In genomic region chr11:132158696-132159095, GRCh38 we compare ENCODE assay signal across 22 cellular contexts.
DNase-seq lines count a peak whose midpoint lies in the region; ATAC-seq and TF ChIP-seq lines count a peak whose summit lies in the region.
"Had no signal": no experiment of that assay in that cellular context is flagged by ENCODE, and none has a peak within 500 bp of the region (broad histone marks: within the 10 kb centered on the region; RNA-seq: fewer than 3 reads in every experiment).

No MANE protein-coding gene starts in this region.

- no peak overlapping the region for H3K4me3 ChIP-seq in choroid plexus epithelial cell (ENCODE audit: low read depth, low read length)
- H3K4me3 ChIP-seq: gastroesophageal sphincter had no signal

- DNase-seq in Daoy (ENCODE audit: low read depth) (peak; percentile 51), M059J (ENCODE audit: low read depth) (peak; percentile 39), choroid plexus epithelial cell (ENCODE audit: low read depth) (peak; percentile 37), neural crest cell (ENCODE audit: low read depth, low spot score) (no peak), omental fat pad (ENCODE audit: low spot score) (no peak)
- no peak for DNase-seq in activated CD4-positive, alpha-beta T cell treated with anti-CD3 and anti-CD28 coated beads, Interleukin-2, amount 50 U/mL, for 1 hour
- no peak for DNase-seq in activated CD8-positive, alpha-beta memory T cell treated with anti-CD3 and anti-CD28 coated beads, Interleukin-2, amount 50 U/mL, for 48 hours
- DNase-seq: activated CD4-positive, alpha-beta T cell treated with anti-CD3 and anti-CD28 coated beads for 1 hour; activated CD8-positive, alpha-beta memory T cell treated with anti-CD3 and anti-CD28 coated beads for 24 hours; activated naive CD4-positive, alpha-beta T cell treated with anti-CD3 and anti-CD28 coated beads, Interleukin-2, amount 10 ng/mL, durations not matched to agents 7 days and 5 days; activated T-cell treated with anti-CD3 and anti-CD28 coated beads, Interleukin-2, amount 50 U/mL, for 4 hours; DMS 273 treated with DMSO at 0.1 percent for 48 hours; effector CD4-positive, alpha-beta T cell; Kasumi-1; left cardiac atrium; naive thymus-derived CD4-positive, alpha-beta T cell; SIG-M5; T-helper 1 cell had no signal

- no peaks in the 10 kb centered on the region for H3K36me3 Mint-ChIP-seq in neural crest cell (ENCODE audit: low read depth)
- H3K36me3 Mint-ChIP-seq: activated naive CD4-positive, alpha-beta T cell treated with anti-CD3 and anti-CD28 coated beads, Interleukin-2, amount 10 ng/mL, durations not matched to agents 7 days and 5 days; CD14-positive monocyte; naive thymus-derived CD4-positive, alpha-beta T cell had no signal

- H3K9me3 Mint-ChIP-seq in neural crest cell = no peaks in the 10 kb centered on the region
- H3K9me3 Mint-ChIP-seq: CD14-positive monocyte had no signal

- H3K27ac Mint-ChIP-seq in neural crest cell (ENCODE audit: unreplicated experiment) = peak overlapping the region; percentile 1
- H3K27ac Mint-ChIP-seq: activated naive CD4-positive, alpha-beta T cell treated with anti-CD3 and anti-CD28 coated beads, Interleukin-2, amount 10 ng/mL, durations not matched to agents 7 days and 5 days; naive thymus-derived CD4-positive, alpha-beta T cell had no signal

- H3K27me3 Mint-ChIP-seq in neural crest cell (ENCODE audit: low read depth) = no peaks in the 10 kb centered on the region
- H3K27me3 Mint-ChIP-seq: activated naive CD4-positive, alpha-beta T cell treated with anti-CD3 and anti-CD28 coated beads, Interleukin-2, amount 10 ng/mL, durations not matched to agents 7 days and 5 days had no signal

- no peak overlapping the region for H3K4me3 Mint-ChIP-seq in neural crest cell
- H3K4me3 Mint-ChIP-seq: activated naive CD4-positive, alpha-beta T cell treated with anti-CD3 and anti-CD28 coated beads, Interleukin-2, amount 10 ng/mL, durations not matched to agents 7 days and 5 days; activated T-cell treated with anti-CD3 and anti-CD28 coated beads, Interleukin-2, amount 50 U/mL, for 4 hours; CD14-positive monocyte; naive thymus-derived CD4-positive, alpha-beta T cell had no signal

- no peak for ATAC-seq in HG02938 (IDR thresholded peaks at IDR 0.05; ENCODE audit: unreplicated experiment)
- no peak for ATAC-seq in omental fat pad (ENCODE audit: low FRiP score)
- ATAC-seq: activated T-cell treated with anti-CD3 and anti-CD28 coated beads, Interleukin-2, amount 50 U/mL, for 4 hours; esophagus mucosa; gastroesophageal sphincter; naive thymus-derived CD4-positive, alpha-beta T cell had no signal

- TF ChIP-seq CTCF in choroid plexus epithelial cell (conservative IDR thresholded peaks at IDR 0.05; ENCODE audit: low read depth, low read length) = no peak
- TF ChIP-seq CTCF in neural crest cell (conservative IDR thresholded peaks at IDR 0.05) = no peak
- TF ChIP-seq CTCF in omental fat pad (IDR thresholded peaks at IDR 0.05) = no peak

- peaks cover 11% of the 10 kb centered on the region for H3K4me1 Mint-ChIP-seq in neural crest cell
- H3K4me1 Mint-ChIP-seq: activated naive CD4-positive, alpha-beta T cell treated with anti-CD3 and anti-CD28 coated beads, Interleukin-2, amount 10 ng/mL, durations not matched to agents 7 days and 5 days; CD14-positive monocyte; naive thymus-derived CD4-positive, alpha-beta T cell had no signal

Comparison
In these comparisons a context has a peak if more than half of its experiments do, and no peak if none do; other contexts are left out.
1. DNase-seq: peak in Daoy (single experiment), M059J (single experiment) and choroid plexus epithelial cell (single experiment); none in neural crest cell (single experiment), omental fat pad (single experiment), activated CD4-positive, alpha-beta T cell treated with anti-CD3 and anti-CD28 coated beads, Interleukin-2, amount 50 U/mL, for 1 hour (single experiment) and activated CD8-positive, alpha-beta memory T cell treated with anti-CD3 and anti-CD28 coated beads, Interleukin-2, amount 50 U/mL, for 48 hours (single experiment).